ENCODE assay signal across 7 cellular contexts in the genomic region with DNA sequence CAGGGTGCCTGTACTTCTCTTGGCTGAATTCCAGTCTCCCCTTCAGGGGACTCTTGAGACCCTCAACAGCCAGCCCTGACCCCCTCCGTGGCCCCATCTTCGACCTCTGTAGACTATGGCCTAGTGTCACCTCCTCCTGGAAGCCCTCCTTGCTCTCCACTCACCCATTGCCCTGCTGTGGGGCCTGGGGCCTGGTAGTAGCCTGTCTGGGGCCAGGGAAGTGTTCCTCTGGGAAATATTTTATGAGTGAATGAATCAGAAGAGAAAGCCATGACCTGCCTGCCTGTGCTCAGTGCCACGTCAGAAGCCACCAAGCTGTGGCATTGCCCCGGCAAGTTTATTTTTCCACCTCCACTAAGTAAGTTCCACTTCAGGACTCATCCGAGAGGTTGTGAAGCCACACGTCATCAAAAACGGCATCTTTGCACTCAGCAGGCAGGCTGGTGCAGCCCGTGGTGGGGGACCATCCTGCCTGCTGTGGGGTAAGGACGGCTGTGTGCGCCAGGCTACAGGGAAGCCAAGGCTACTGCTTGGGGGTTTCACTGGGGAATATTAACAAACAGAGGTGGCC. TPM values are rescaled to one million over a fixed set of nuclear protein-coding genes. Genes with fewer than 3 reads are reported as not detected.
A peak's percentile ranks its signal among the peaks of the same experiment; 100 is the strongest.
DNase-seq lines count a peak whose midpoint lies in the region; ATAC-seq, FAIRE-seq and TF ChIP-seq lines count a peak whose summit lies in the region.

No MANE protein-coding gene starts in this region.

- POLR2A ChIA-PET in endothelial cell of umbilical vein (lab: Charles Lee): no interaction called here

- H4K20me1 ChIP-seq in endothelial cell of umbilical vein (replicated peaks; ENCODE audit: control insufficient read depth, extremely low read depth, insufficient read depth, low read length): no peaks in the 10 kb centered on the region

- TF ChIP-seq CTCF in endothelial cell of umbilical vein (IDR thresholded peaks at IDR 0.05; ENCODE audit: extremely low read depth in 1 of 2, insufficient read depth in 1 of 2, low read depth in 1 of 2, low read length in 2 of 2) (no peak), mucosa of descending colon (IDR thresholded peaks at IDR 0.05) (no peak)

- H3K4me2 ChIP-seq in endothelial cell of umbilical vein (ENCODE audit: insufficient read depth, low read length): no peak overlapping the region

- dilution Hi-C loops in endothelial cell of umbilical vein (cut with MboI; ENCODE audit: extremely low pct_ligation_motif_present, low sequenced_read_pairs): no loop called here

- ATAC-seq in mucosa of descending colon: no peak
- ATAC-seq in HG03159 (IDR thresholded peaks at IDR 0.05; ENCODE audit: unreplicated experiment): no peak

- no peaks in the 10 kb centered on the region for H3K9me3 ChIP-seq in SJSA1 (replicated peaks)
- no peaks in the 10 kb centered on the region for H3K9me3 ChIP-seq in endothelial cell of umbilical vein (replicated peaks; ENCODE audit: control insufficient read depth, insufficient read depth, low read length)
- H3K9me3 ChIP-seq in mucosa of descending colon: no peaks in the 10 kb centered on the region

- intact Hi-C loops in endothelial cell of umbilical vein (cut with micrococcal nuclease) (no loop called here), mucosa of descending colon (cut with DNase I, micrococcal nuclease) (no loop called here)

- no peak overlapping the region for H3K9ac ChIP-seq in endothelial cell of umbilical vein (replicated peaks; ENCODE audit: extremely low read depth, insufficient read depth, low read length)

- CTCF ChIA-PET in endothelial cell of umbilical vein (lab: Charles Lee): interaction anchor here (0.6 kb wide), 2 partner anchors 26 to 84 kb away, joined by 3 read pairs; no protein-coding TSS in a partner anchor

- H3K4me3 ChIP-seq in SJSA1 (no peak overlapping the region), endothelial cell of umbilical vein (replicated peaks in 1 of 3; ENCODE audit: insufficient read depth in 1 of 3, low read depth in 1 of 3, low read length in 3 of 3) (no peak overlapping the region), mucosa of descending colon (no peak overlapping the region), urinary bladder (ENCODE audit: low read depth, low read length) (no peak overlapping the region)

- TF ChIP-seq POLR2A in endothelial cell of umbilical vein (IDR thresholded peaks at IDR 0.05; ENCODE audit: low read depth, low read length): no peak

- H3K4me1 ChIP-seq in SJSA1 (replicated peaks) (peaks cover 53% of the 10 kb centered on the region), endothelial cell of umbilical vein (ENCODE audit: control insufficient read depth, extremely low read depth, insufficient read depth, low read length) (peaks cover 46% of the 10 kb centered on the region), mucosa of descending colon (ENCODE audit: low read depth) (peaks cover 33% of the 10 kb centered on the region), urinary bladder (ENCODE audit: insufficient read depth) (peaks cover 3% of the 10 kb centered on the region)

- 76% methylated on average over 10 of the region's 10 CpGs for WGBS in urinary bladder

- H2AFZ ChIP-seq in endothelial cell of umbilical vein (ENCODE audit: low read depth, low read length): no peak overlapping the region

- H3K79me2 ChIP-seq in endothelial cell of umbilical vein (ENCODE audit: control insufficient read depth, insufficient read depth, low read length): peaks cover 97% of the 10 kb centered on the region

- no TSS peak for BruUV-seq in endothelial cell of umbilical vein (replicated peaks; lab: Mats Ljungman, UMichigan)

- DNase-seq in SJSA1 (ENCODE audit: low read depth in 1 of 2, low spot score in 2 of 2) (no peak), endothelial cell of umbilical vein (ENCODE audit: low read depth, low spot score) (no peak), mucosa of descending colon (peak in 2 of 3 donors; percentile 24 to 35), AML-193 (lab: John Stamatoyannopoulos, UW) (no peak), cerebellar cortex (ENCODE audit: low spot score) (no peak)

- no peaks in the 10 kb centered on the region for H3K9me1 ChIP-seq in endothelial cell of umbilical vein (replicated peaks; ENCODE audit: control insufficient read depth, extremely low read depth, insufficient read depth, low read length)

- FAIRE-seq in endothelial cell of umbilical vein (lab: Jason Lieb, UNC): peak; percentile 4

- H3K27me3 ChIP-seq in SJSA1 (replicated peaks): no peaks in the 10 kb centered on the region
- no peaks in the 10 kb centered on the region for H3K27me3 ChIP-seq in endothelial cell of umbilical vein (ENCODE audit: control insufficient read depth in 2 of 2, insufficient read depth in 2 of 2, low read length in 2 of 2)

- peak overlapping the region; percentile 19; the same call in 1 of the 2 replicates for H3K27ac ChIP-seq in SJSA1
- H3K27ac ChIP-seq in endothelial cell of umbilical vein (ENCODE audit: insufficient read depth, low read depth, low read length): peak overlapping the region; percentile 32
- H3K27ac ChIP-seq in urinary bladder (ENCODE audit: low read depth): peak overlapping the region; percentile 11

- H3K36me3 ChIP-seq in SJSA1 (peaks cover 93% of the 10 kb centered on the region), endothelial cell of umbilical vein (ENCODE audit: control insufficient read depth in 2 of 2, extremely low read depth in 1 of 2, insufficient read depth in 2 of 2, low read length in 2 of 2) (peaks cover 11 to 52% of the 10 kb centered on the region in 2 experiments), mucosa of descending colon (ENCODE audit: low read depth) (no peaks in the 10 kb centered on the region), urinary bladder (ENCODE audit: insufficient read depth) (no peaks in the 10 kb centered on the region)

TF ChIP-seq in endothelial cell of umbilical vein, 7 proteins besides CTCF, POLR2A, EP300 and RAD21:
- TF ChIP-seq GATA2 (IDR thresholded peaks at IDR 0.05; ENCODE audit: insufficient read depth, insufficient read length, low read depth, low read length) (no peak), JUN (IDR thresholded peaks at IDR 0.05; ENCODE audit: borderline replicate concordance, insufficient read depth, insufficient read length, low read depth) (no peak), MYC (IDR thresholded peaks at IDR 0.05; ENCODE audit: low read depth, low read length) (no peak), EZH2 (IDR thresholded peaks at IDR 0.05; ENCODE audit: borderline replicate concordance, low read depth, low read length, severe bottlenecking) (no peak), POLR2AphosphoS5 (IDR thresholded peaks at IDR 0.05; ENCODE audit: insufficient read depth, low read depth, low read length) (no peak), FOS (IDR thresholded peaks at IDR 0.05; ENCODE audit: borderline replicate concordance, insufficient read depth, low read length) (no peak)
- TF ChIP-seq, protein P1, sequence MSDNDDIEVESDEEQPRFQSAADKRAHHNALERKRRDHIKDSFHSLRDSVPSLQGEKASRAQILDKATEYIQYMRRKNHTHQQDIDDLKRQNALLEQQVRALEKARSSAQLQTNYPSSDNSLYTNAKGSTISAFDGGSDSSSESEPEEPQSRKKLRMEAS (IDR thresholded peaks at IDR 0.05; ENCODE audit: insufficient read depth, insufficient read length): no peak

RNA-seq across cellular contexts. Expression of a gene that starts 59.6 kb away (rescaled TPM):
- 4.9 and 11.9 TPM in 2 replicates for total RNA-seq in SJSA1 (2014; rRNA removed; shearing (Covaris generic))
- 6.6 and 10.7 TPM in 2 replicates for total RNA-seq in endothelial cell of umbilical vein
- 2.9 and 3.1 TPM in 2 replicates for polyA plus RNA-seq in endothelial cell of umbilical vein
- 2.5 and 3.6 TPM in 2 replicates for polyA plus RNA-seq in endothelial cell of umbilical vein (2011; cell fraction: cytosol; rRNA removed)
- polyA plus RNA-seq in endothelial cell of umbilical vein (2011; cell fraction: nucleus; rRNA removed): 4.3 and 5.5 TPM in 2 replicates
- polyA plus RNA-seq in endothelial cell of umbilical vein (2012): 3.5 and 4.7 TPM in 2 replicates
- polyA minus RNA-seq in endothelial cell of umbilical vein: 8.8 and 10.2 TPM in 2 replicates
- 4.8 TPM for polyA minus RNA-seq in endothelial cell of umbilical vein (2011; cell fraction: cytosol; rRNA and poly(A)+ RNA removed)
- 5.0 and 5.8 TPM in 2 replicates for polyA minus RNA-seq in endothelial cell of umbilical vein (2011; cell fraction: nucleus; rRNA and poly(A)+ RNA removed)
- total RNA-seq in mucosa of descending colon: 10 to 100 TPM; 57.9 to 81.4 (median 58.5) TPM
- 22.8 TPM for total RNA-seq in urinary bladder
- 12.5 TPM for polyA plus RNA-seq in urinary bladder

Comparison
In these comparisons a context has a peak if more than half of its experiments do, and no peak if none do; other contexts are left out.
1. DNase-seq: peak in mucosa of descending colon (2 of 3); none in SJSA1 (0 of 2), endothelial cell of umbilical vein (single experiment), AML-193 (0 of 2) and cerebellar cortex (single experiment).
2. Peak in every context shown above with its lines, with median percentiles within 50 percentile points of each other: H3K27ac ChIP-seq.